ENCODE assay signal across 1 cellular context in the genomic region with DNA sequence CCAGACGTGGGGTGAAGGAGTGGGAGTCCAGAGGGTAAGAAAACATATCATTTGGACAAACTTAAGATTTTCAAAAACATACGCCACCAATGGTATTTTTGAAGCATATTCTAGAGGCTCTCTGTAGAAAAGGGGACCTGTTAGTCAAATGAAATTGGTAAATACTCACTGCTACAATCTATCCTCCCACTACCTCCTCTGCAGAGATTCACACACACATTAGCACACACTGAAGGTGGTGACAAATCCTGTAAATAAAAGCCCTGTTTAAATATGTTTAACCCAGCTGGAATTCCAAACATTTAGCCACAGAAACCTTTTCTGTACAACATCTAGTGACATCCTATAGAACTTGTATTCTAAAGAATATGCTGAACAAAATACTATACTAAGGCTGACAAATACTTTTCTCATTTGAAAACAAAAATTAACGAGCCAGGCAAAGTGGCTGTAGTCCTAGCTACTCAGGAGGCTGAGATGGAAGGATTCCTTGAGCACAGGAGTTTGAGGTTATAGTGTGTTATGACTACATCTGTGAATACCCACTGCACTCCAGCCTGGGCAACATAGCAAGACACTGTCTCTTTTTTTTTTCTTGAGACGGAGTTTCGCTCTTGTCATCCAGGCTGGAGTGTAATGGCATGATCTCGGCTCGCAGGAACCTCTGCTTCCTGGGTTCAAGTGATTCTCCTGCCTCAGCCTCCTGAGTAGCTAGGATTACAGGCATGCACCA.
TF ChIP-seq lines count a peak whose summit lies in the region.

No MANE protein-coding gene starts in this region.

TF ChIP-seq in HepG2, 621 proteins besides CTCF, POLR2A, EP300 and RAD21 (continued from another document and continues in another):
- TF ChIP-seq, protein P1, sequence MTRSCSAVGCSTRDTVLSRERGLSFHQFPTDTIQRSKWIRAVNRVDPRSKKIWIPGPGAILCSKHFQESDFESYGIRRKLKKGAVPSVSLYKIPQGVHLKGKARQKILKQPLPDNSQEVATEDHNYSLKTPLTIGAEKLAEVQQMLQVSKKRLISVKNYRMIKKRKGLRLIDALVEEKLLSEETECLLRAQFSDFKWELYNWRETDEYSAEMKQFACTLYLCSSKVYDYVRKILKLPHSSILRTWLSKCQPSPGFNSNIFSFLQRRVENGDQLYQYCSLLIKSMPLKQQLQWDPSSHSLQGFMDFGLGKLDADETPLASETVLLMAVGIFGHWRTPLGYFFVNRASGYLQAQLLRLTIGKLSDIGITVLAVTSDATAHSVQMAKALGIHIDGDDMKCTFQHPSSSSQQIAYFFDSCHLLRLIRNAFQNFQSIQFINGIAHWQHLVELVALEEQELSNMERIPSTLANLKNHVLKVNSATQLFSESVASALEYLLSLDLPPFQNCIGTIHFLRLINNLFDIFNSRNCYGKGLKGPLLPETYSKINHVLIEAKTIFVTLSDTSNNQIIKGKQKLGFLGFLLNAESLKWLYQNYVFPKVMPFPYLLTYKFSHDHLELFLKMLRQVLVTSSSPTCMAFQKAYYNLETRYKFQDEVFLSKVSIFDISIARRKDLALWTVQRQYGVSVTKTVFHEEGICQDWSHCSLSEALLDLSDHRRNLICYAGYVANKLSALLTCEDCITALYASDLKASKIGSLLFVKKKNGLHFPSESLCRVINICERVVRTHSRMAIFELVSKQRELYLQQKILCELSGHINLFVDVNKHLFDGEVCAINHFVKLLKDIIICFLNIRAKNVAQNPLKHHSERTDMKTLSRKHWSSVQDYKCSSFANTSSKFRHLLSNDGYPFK (CRISPR knock-in tag; IDR thresholded peaks at IDR 0.05; ENCODE audit: borderline replicate concordance), result no peak
- TF ChIP-seq, protein P2, sequence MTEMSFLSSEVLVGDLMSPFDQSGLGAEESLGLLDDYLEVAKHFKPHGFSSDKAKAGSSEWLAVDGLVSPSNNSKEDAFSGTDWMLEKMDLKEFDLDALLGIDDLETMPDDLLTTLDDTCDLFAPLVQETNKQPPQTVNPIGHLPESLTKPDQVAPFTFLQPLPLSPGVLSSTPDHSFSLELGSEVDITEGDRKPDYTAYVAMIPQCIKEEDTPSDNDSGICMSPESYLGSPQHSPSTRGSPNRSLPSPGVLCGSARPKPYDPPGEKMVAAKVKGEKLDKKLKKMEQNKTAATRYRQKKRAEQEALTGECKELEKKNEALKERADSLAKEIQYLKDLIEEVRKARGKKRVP (CRISPR knock-in tag; IDR thresholded peaks at IDR 0.05), result no peak
- TF ChIP-seq ZNF143 (CRISPR knock-in tag; IDR thresholded peaks at IDR 0.05), result no peak
- TF ChIP-seq EZH2 (conservative IDR thresholded peaks at IDR 0.05; ENCODE audit: low read depth, low read length), result no peak
- TF ChIP-seq, protein P3, sequence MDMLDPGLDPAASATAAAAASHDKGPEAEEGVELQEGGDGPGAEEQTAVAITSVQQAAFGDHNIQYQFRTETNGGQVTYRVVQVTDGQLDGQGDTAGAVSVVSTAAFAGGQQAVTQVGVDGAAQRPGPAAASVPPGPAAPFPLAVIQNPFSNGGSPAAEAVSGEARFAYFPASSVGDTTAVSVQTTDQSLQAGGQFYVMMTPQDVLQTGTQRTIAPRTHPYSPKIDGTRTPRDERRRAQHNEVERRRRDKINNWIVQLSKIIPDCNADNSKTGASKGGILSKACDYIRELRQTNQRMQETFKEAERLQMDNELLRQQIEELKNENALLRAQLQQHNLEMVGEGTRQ (IDR thresholded peaks at IDR 0.05; ENCODE audit: low read depth, low read length), result no peak
- TF ChIP-seq, protein P3 (CRISPR knock-in tag; IDR thresholded peaks at IDR 0.05; ENCODE audit: borderline replicate concordance), result no peak
- no peak for TF ChIP-seq RNF2 (conservative IDR thresholded peaks at IDR 0.05; ENCODE audit: low read depth)
- peak; percentile 25; the same call in 1 of the 3 replicates for TF ChIP-seq MXI1 (IDR thresholded peaks at IDR 0.05; ENCODE audit: borderline replicate concordance, low read depth, low read length)
- TF ChIP-seq MYNN (CRISPR knock-in tag; IDR thresholded peaks at IDR 0.05; ENCODE audit: low read depth), result no peak
- TF ChIP-seq IKZF1 (IDR thresholded peaks at IDR 0.05), result no peak
- TF ChIP-seq, protein P4, sequence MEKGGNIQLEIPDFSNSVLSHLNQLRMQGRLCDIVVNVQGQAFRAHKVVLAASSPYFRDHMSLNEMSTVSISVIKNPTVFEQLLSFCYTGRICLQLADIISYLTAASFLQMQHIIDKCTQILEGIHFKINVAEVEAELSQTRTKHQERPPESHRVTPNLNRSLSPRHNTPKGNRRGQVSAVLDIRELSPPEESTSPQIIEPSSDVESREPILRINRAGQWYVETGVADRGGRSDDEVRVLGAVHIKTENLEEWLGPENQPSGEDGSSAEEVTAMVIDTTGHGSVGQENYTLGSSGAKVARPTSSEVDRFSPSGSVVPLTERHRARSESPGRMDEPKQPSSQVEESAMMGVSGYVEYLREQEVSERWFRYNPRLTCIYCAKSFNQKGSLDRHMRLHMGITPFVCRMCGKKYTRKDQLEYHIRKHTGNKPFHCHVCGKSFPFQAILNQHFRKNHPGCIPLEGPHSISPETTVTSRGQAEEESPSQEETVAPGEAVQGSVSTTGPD (CRISPR knock-in tag; IDR thresholded peaks at IDR 0.05), result no peak
- no peak for TF ChIP-seq ERF (CRISPR knock-in tag; IDR thresholded peaks at IDR 0.05)
- TF ChIP-seq TBL1XR1 (IDR thresholded peaks at IDR 0.05; ENCODE audit: borderline replicate concordance, low read length, partially characterized antibody), result no peak
- TF ChIP-seq, protein P5, sequence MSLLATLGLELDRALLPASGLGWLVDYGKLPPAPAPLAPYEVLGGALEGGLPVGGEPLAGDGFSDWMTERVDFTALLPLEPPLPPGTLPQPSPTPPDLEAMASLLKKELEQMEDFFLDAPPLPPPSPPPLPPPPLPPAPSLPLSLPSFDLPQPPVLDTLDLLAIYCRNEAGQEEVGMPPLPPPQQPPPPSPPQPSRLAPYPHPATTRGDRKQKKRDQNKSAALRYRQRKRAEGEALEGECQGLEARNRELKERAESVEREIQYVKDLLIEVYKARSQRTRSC (CRISPR knock-in tag; IDR thresholded peaks at IDR 0.05; ENCODE audit: low read depth), result no peak
- no peak for TF ChIP-seq ZSCAN29 (CRISPR knock-in tag; conservative IDR thresholded peaks at IDR 0.05)
- no peak for TF ChIP-seq ZNF367 (CRISPR knock-in tag; IDR thresholded peaks at IDR 0.05; ENCODE audit: borderline replicate concordance)
- TF ChIP-seq ZNF563 (CRISPR knock-in tag; IDR thresholded peaks at IDR 0.05), result no peak
- TF ChIP-seq, protein P6, sequence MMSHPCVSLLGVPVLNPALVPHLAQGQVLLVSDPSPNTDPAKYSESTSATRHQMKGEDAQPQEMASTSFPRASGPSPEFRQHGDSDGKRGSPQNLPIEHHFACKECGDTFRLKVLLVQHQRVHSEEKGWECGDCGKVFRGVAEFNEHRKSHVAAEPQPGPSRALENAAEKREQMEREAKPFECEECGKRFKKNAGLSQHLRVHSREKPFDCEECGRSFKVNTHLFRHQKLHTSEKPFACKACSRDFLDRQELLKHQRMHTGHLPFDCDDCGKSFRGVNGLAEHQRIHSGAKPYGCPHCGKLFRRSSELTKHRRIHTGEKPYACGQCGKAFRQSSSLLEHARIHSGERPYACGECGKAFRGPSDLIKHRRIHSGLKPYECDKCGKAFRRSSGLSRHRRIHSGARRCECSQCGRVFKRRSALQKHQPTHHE (CRISPR knock-in tag; IDR thresholded peaks at IDR 0.05; ENCODE audit: borderline replicate concordance), result no peak
- TF ChIP-seq ZBTB21 (CRISPR knock-in tag; IDR thresholded peaks at IDR 0.05), result no peak
- TF ChIP-seq ZNF264 (CRISPR knock-in tag; IDR thresholded peaks at IDR 0.05), result no peak
- TF ChIP-seq SOX5 (CRISPR knock-in tag; IDR thresholded peaks at IDR 0.05; ENCODE audit: borderline replicate concordance), result peak; percentile 54; the same call in 1 of the 2 replicates
- TF ChIP-seq, protein P7, sequence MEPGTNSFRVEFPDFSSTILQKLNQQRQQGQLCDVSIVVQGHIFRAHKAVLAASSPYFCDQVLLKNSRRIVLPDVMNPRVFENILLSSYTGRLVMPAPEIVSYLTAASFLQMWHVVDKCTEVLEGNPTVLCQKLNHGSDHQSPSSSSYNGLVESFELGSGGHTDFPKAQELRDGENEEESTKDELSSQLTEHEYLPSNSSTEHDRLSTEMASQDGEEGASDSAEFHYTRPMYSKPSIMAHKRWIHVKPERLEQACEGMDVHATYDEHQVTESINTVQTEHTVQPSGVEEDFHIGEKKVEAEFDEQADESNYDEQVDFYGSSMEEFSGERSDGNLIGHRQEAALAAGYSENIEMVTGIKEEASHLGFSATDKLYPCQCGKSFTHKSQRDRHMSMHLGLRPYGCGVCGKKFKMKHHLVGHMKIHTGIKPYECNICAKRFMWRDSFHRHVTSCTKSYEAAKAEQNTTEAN (CRISPR knock-in tag; conservative IDR thresholded peaks at IDR 0.05), result no peak
- TF ChIP-seq, protein P8, sequence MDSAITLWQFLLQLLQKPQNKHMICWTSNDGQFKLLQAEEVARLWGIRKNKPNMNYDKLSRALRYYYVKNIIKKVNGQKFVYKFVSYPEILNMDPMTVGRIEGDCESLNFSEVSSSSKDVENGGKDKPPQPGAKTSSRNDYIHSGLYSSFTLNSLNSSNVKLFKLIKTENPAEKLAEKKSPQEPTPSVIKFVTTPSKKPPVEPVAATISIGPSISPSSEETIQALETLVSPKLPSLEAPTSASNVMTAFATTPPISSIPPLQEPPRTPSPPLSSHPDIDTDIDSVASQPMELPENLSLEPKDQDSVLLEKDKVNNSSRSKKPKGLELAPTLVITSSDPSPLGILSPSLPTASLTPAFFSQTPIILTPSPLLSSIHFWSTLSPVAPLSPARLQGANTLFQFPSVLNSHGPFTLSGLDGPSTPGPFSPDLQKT (CRISPR knock-in tag; IDR thresholded peaks at IDR 0.05; ENCODE audit: borderline replicate concordance), result no peak
- no peak for TF ChIP-seq CREB1 (IDR thresholded peaks at IDR 0.05)
- peak; percentile 36; the same call in 1 of the 2 replicates for TF ChIP-seq CREB1 (CRISPR knock-in tag; IDR thresholded peaks at IDR 0.05)
- no peak for TF ChIP-seq PHF20 (CRISPR knock-in tag; IDR thresholded peaks at IDR 0.05)
- no peak for TF ChIP-seq NAIF1 (CRISPR knock-in tag; IDR thresholded peaks at IDR 0.05; ENCODE audit: borderline replicate concordance)
- TF ChIP-seq, protein P9, sequence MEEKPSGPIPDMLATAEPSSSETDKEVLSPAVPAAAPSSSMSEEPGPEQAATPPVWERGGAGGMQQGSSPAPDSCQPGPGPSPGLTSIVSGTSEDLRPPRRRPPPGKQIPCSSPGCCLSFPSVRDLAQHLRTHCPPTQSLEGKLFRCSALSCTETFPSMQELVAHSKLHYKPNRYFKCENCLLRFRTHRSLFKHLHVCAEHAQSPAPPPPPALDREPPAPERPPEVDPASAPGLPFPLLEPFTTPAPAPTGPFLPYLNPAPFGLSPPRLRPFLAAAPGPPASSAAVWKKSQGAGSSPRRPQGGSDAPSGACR (CRISPR knock-in tag; IDR thresholded peaks at IDR 0.05), result no peak
- peak; percentile 97 for TF ChIP-seq GFI1 (CRISPR knock-in tag; IDR thresholded peaks at IDR 0.05; ENCODE audit: borderline replicate concordance)
- TF ChIP-seq ZNF550 (CRISPR knock-in tag; IDR thresholded peaks at IDR 0.05; ENCODE audit: borderline replicate concordance), result no peak
- TF ChIP-seq ZNF772 (CRISPR knock-in tag; IDR thresholded peaks at IDR 0.05), result no peak
- TF ChIP-seq TEAD3 (CRISPR knock-in tag; optimal IDR thresholded peaks at IDR 0.05; ENCODE audit: borderline replicate concordance), result peak; percentile 92
- no peak for TF ChIP-seq ZNF629 (CRISPR knock-in tag; conservative IDR thresholded peaks at IDR 0.05)
- no peak for TF ChIP-seq SRSF9 (IDR thresholded peaks at IDR 0.05; ENCODE audit: borderline replicate concordance, insufficient read depth, low read depth, low read length, poor library complexity, severe bottlenecking)
- TF ChIP-seq, protein P10, sequence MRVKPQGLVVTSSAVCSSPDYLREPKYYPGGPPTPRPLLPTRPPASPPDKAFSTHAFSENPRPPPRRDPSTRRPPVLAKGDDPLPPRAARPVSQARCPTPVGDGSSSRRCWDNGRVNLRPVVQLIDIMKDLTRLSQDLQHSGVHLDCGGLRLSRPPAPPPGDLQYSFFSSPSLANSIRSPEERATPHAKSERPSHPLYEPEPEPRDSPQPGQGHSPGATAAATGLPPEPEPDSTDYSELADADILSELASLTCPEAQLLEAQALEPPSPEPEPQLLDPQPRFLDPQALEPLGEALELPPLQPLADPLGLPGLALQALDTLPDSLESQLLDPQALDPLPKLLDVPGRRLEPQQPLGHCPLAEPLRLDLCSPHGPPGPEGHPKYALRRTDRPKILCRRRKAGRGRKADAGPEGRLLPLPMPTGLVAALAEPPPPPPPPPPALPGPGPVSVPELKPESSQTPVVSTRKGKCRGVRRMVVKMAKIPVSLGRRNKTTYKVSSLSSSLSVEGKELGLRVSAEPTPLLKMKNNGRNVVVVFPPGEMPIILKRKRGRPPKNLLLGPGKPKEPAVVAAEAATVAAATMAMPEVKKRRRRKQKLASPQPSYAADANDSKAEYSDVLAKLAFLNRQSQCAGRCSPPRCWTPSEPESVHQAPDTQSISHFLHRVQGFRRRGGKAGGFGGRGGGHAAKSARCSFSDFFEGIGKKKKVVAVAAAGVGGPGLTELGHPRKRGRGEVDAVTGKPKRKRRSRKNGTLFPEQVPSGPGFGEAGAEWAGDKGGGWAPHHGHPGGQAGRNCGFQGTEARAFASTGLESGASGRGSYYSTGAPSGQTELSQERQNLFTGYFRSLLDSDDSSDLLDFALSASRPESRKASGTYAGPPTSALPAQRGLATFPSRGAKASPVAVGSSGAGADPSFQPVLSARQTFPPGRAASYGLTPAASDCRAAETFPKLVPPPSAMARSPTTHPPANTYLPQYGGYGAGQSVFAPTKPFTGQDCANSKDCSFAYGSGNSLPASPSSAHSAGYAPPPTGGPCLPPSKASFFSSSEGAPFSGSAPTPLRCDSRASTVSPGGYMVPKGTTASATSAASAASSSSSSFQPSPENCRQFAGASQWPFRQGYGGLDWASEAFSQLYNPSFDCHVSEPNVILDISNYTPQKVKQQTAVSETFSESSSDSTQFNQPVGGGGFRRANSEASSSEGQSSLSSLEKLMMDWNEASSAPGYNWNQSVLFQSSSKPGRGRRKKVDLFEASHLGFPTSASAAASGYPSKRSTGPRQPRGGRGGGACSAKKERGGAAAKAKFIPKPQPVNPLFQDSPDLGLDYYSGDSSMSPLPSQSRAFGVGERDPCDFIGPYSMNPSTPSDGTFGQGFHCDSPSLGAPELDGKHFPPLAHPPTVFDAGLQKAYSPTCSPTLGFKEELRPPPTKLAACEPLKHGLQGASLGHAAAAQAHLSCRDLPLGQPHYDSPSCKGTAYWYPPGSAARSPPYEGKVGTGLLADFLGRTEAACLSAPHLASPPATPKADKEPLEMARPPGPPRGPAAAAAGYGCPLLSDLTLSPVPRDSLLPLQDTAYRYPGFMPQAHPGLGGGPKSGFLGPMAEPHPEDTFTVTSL (CRISPR knock-in tag; IDR thresholded peaks at IDR 0.05; ENCODE audit: borderline replicate concordance), result peak; percentile 65; the same call in 1 of the 2 replicates
- no peak for TF ChIP-seq HOXD1 (CRISPR knock-in tag; IDR thresholded peaks at IDR 0.05)
